Comparison of ENCODE assay signal across 8 cellular contexts in the genomic region with DNA sequence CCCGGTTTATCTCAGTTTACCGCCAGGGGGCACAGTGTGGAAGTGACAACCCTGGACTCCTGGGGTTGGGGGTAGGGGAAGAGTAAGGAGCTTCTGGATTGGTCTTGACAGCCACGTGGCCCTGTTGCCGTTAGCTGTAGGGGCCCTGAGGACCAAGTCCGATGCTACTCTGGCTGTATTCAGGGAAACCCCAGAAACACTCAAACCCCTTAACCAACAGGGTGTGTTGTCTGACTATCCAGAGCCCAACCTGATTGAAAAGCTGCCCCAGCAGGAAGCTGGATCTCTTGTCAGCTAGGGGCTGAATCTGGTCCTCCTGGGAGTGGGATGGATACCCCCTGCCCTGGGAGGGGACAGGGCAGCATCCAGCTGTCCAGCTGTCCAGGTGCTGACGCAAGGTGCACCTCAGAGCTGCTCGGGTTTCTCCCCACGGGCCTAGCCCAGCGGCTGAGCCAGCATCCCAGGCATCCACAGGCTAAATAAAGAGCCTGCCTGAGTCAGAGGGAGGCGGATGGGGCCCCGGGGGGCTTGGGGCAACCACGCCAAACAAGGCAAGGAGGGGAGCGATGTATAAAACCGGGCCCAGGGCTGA. TPM values are rescaled to one million over a fixed set of nuclear protein-coding genes. Genes with fewer than 3 reads are reported as not detected.
DNase-seq lines count a peak whose midpoint lies in the region; ATAC-seq, FAIRE-seq and TF ChIP-seq lines count a peak whose summit lies in the region.

No MANE protein-coding gene starts in this region.

- in situ Hi-C loops in HepG2 (cut with HindIII; ENCODE audit: extremely low pct_ligation_motif_present, low pct_unique_long_range_greater_than_20kb), result no loop called here

- H3K79me2 ChIP-seq in HepG2 (ENCODE audit: insufficient read depth, low read length), result peaks cover 12% of the 10 kb centered on the region

- TF ChIP-seq RAD21 in HepG2 (CRISPR knock-in tag; IDR thresholded peaks at IDR 0.05), result peak; percentile 77; the same call in 1 of the 2 replicates

- H4K20me1 ChIP-seq in HepG2 (ENCODE audit: insufficient read depth, low read length), result no peaks in the 10 kb centered on the region

- ATAC-seq in GM18519 (IDR thresholded peaks at IDR 0.05; ENCODE audit: low FRiP score, unreplicated experiment) (peak; percentile 25), HepG2 (peak; percentile 51), HG02938 (IDR thresholded peaks at IDR 0.05; ENCODE audit: unreplicated experiment) (no peak)

- H3K36me3 ChIP-seq in HepG2 (replicated peaks in 1 of 2; ENCODE audit: control insufficient read depth in 1 of 2, insufficient read depth in 2 of 2, low read length in 2 of 2), result no peaks in the 10 kb centered on the region

- CTCF ChIA-PET in HepG2 (lab: Yijun Ruan, JAX; ENCODE audit: low intra/inter-chr PET ratio, low total read pairs), result interaction anchor here (0.6 to 4.5 kb wide), 6 partner anchors 14 to 1070 kb away, joined by 3 to 53 read pairs (median 5); no protein-coding TSS in a partner anchor

- POLR2A ChIA-PET in HepG2 (lab: Yijun Ruan, JAX), result interaction anchor here (0.8 to 1.4 kb wide), 6 partner anchors 14 to 107 kb away, joined by 3 to 14 read pairs (median 4); no protein-coding TSS in a partner anchor

- H3K4me3 ChIP-seq in AG10803 (ENCODE audit: low read length) (no peak overlapping the region), HepG2 (replicated peaks in 1 of 3; ENCODE audit: insufficient read depth in 1 of 3, low read depth in 2 of 3, low read length in 3 of 3) (peak overlapping the region in 1 of 3 experiments; percentile 17; a peak in 1 of 6 replicates)

- peak; percentile 53 for FAIRE-seq in TTC549 (lab: Jason Lieb, UNC)
- FAIRE-seq in HepG2 (lab: Jason Lieb, UNC), result peak; percentile 75

- no peaks in the 10 kb centered on the region for H3K9me3 ChIP-seq in HepG2 (ENCODE audit: low read length)

- DNase-seq in AG10803 (ENCODE audit: low read depth) (peak; percentile 70), NCI-H1694 (lab: John Stamatoyannopoulos, UW) (peak; percentile 91), cerebellum (ENCODE audit: low spot score) (peak; percentile 66), HepG2 (ENCODE audit: low spot score) (peak; percentile 85)
- DNase-seq in stimulated activated CD8-positive, alpha-beta memory T cell treated with anti-CD3 and anti-CD28 coated beads, Interleukin-4, amount 100 ng/mL, for 24 hours (ENCODE audit: low read depth), result peak; percentile 30

- peak; percentile 66 for TF ChIP-seq CTCF in AG10803 (conservative IDR thresholded peaks at IDR 0.05; ENCODE audit: low read length)
- TF ChIP-seq CTCF in HepG2 (CRISPR knock-in tag; IDR thresholded peaks at IDR 0.05), result peak; percentile 86

- TF ChIP-seq POLR2A in HepG2 (IDR thresholded peaks at IDR 0.05; ENCODE audit: insufficient read depth in 1 of 2, low read depth in 2 of 2, low read length in 2 of 2), result no peak

- BruUV-seq in HepG2 (replicated peaks; lab: Mats Ljungman, UMichigan), result no TSS peak

- TF ChIP-seq EP300 in HepG2 (IDR thresholded peaks at IDR 0.05; ENCODE audit: low read depth in 2 of 2, low read length in 2 of 2), result no peak
- no peak for TF ChIP-seq EP300 in HepG2 (CRISPR knock-in tag; IDR thresholded peaks at IDR 0.05; ENCODE audit: borderline replicate concordance)

- no peak overlapping the region for H2AFZ ChIP-seq in HepG2 (ENCODE audit: low read length)

- peaks cover 19 to 69% of the 10 kb centered on the region in 2 experiments; a peak in 4 of 5 replicates for H3K27me3 ChIP-seq in HepG2 (ENCODE audit: control insufficient read depth in 1 of 2, insufficient read depth in 2 of 2, low read length in 2 of 2)

- H3K9ac ChIP-seq in HepG2 (ENCODE audit: insufficient read depth, low read depth, low read length), result no peak overlapping the region

- WGBS in HepG2 (ENCODE audit: low lambda C conversion rate), result 21% methylated on average over 5 of the region's 14 CpGs

- peaks cover 44% of the 10 kb centered on the region for H3K4me1 ChIP-seq in HepG2 (ENCODE audit: insufficient read depth, low read length)

- intact Hi-C loops in HepG2 (cut with micrococcal nuclease; ENCODE audit: unreplicated experiment), result loop anchor here (1.0 to 5.0 kb wide), 4 partner anchors 15 to 108 kb away; a partner anchor contains a TSS

- no peak overlapping the region for H3K27ac ChIP-seq in HepG2 (ENCODE audit: extremely low read length, insufficient read depth, low read length)

- H3K4me2 ChIP-seq in HepG2 (ENCODE audit: low read depth, low read length), result peak overlapping the region; percentile 48

RNA-seq across cellular contexts. Expression of a gene that starts 3.1 kb away (rescaled TPM):
- total RNA-seq in cerebellum (6.8 TPM), HepG2 (2016; rRNA removed; fragmentation: Illumina TruSeq; extraction: Trizol) (81.1 and 88.7 TPM in 2 replicates)
- 41.1 and 50.9 TPM in 2 replicates for total RNA-seq in HepG2 (2016; cell fraction: cytosol; rRNA removed; fragmentation: Illumina TruSeq; extraction: Trizol; ENCODE audit: low read depth)
- total RNA-seq in HepG2 (2016; cell fraction: insoluble cytoplasmic fraction; rRNA removed; fragmentation: Illumina TruSeq; extraction: Trizol), result 81.2 and 82.9 TPM in 2 replicates
- 59.8 and 79.0 TPM in 2 replicates for total RNA-seq in HepG2 (2016; cell fraction: membrane; rRNA removed; fragmentation: Illumina TruSeq; extraction: Trizol)
- 39.6 and 46.3 TPM in 2 replicates for total RNA-seq in HepG2 (2016; cell fraction: nucleus; rRNA removed; fragmentation: Illumina TruSeq; extraction: Trizol)
- polyA plus RNA-seq in HepG2 (2011; rRNA removed), result 106 and 115 TPM in 2 replicates
- polyA plus RNA-seq in HepG2 (2011; cell fraction: cytosol; rRNA removed), result 98.1 and 128 TPM in 2 replicates
- polyA plus RNA-seq in HepG2 (2011; cell fraction: nucleus; rRNA removed), result 123 and 155 TPM in 2 replicates
- polyA plus RNA-seq in HepG2 (2012), result 44.8 and 45.3 TPM in 2 replicates
- polyA plus RNA-seq in HepG2 (2016; cell fraction: cytosol; fragmentation: Illumina TruSeq; extraction: Trizol; ENCODE audit: low read depth), result 40.7 and 53.5 TPM in 2 replicates
- 88.1 and 98.3 TPM in 2 replicates for polyA plus RNA-seq in HepG2 (2016; cell fraction: insoluble cytoplasmic fraction; fragmentation: Illumina TruSeq; extraction: Trizol; ENCODE audit: low read depth)
- polyA plus RNA-seq in HepG2 (2016; cell fraction: membrane; fragmentation: Illumina TruSeq; extraction: Trizol; ENCODE audit: low read depth), result 54.7 and 71.1 TPM in 2 replicates
- polyA plus RNA-seq in HepG2 (2016; cell fraction: nucleus; fragmentation: Illumina TruSeq; extraction: Trizol; ENCODE audit: insufficient read depth, low read depth), result 87.2 and 90.5 TPM in 2 replicates
- polyA minus RNA-seq in HepG2 (2011; rRNA and poly(A)+ RNA removed; ENCODE audit: low replicate concordance), result 98.5 and 174 TPM in 2 replicates
- polyA minus RNA-seq in HepG2 (2011; cell fraction: cytosol; rRNA and poly(A)+ RNA removed), result 43.2 and 68.0 TPM in 2 replicates
- 32.6 and 38.2 TPM in 2 replicates for polyA minus RNA-seq in HepG2 (2011; cell fraction: nucleus; rRNA and poly(A)+ RNA removed)

RNA-seq across cellular contexts. Expression of a gene that starts 18.7 kb away (rescaled TPM):
- total RNA-seq in cerebellum (1.7 TPM), HepG2 (2016; rRNA removed; fragmentation: Illumina TruSeq; extraction: Trizol) (not detected in 2 replicates)
- not detected in 2 replicates for total RNA-seq in HepG2 (2016; cell fraction: cytosol; rRNA removed; fragmentation: Illumina TruSeq; extraction: Trizol; ENCODE audit: low read depth)
- not detected in 2 replicates for total RNA-seq in HepG2 (2016; cell fraction: insoluble cytoplasmic fraction; rRNA removed; fragmentation: Illumina TruSeq; extraction: Trizol)
- not detected in 2 replicates for total RNA-seq in HepG2 (2016; cell fraction: membrane; rRNA removed; fragmentation: Illumina TruSeq; extraction: Trizol)
- not detected in 2 replicates for total RNA-seq in HepG2 (2016; cell fraction: nucleus; rRNA removed; fragmentation: Illumina TruSeq; extraction: Trizol)
- 0.03 TPM in 2 replicates for polyA plus RNA-seq in HepG2 (2011; rRNA removed)
- 0.01 TPM in 1 of 2 replicates, not detected in the other for polyA plus RNA-seq in HepG2 (2011; cell fraction: cytosol; rRNA removed)
- 0.23 and 0.24 TPM in 2 replicates for polyA plus RNA-seq in HepG2 (2011; cell fraction: nucleus; rRNA removed)
- not detected in 2 replicates for polyA plus RNA-seq in HepG2 (2012)
- not detected in 2 replicates for polyA plus RNA-seq in HepG2 (2016; cell fraction: cytosol; fragmentation: Illumina TruSeq; extraction: Trizol; ENCODE audit: low read depth)
- not detected in 2 replicates for polyA plus RNA-seq in HepG2 (2016; cell fraction: insoluble cytoplasmic fraction; fragmentation: Illumina TruSeq; extraction: Trizol; ENCODE audit: low read depth)
- not detected in 2 replicates for polyA plus RNA-seq in HepG2 (2016; cell fraction: membrane; fragmentation: Illumina TruSeq; extraction: Trizol; ENCODE audit: low read depth)
- polyA plus RNA-seq in HepG2 (2016; cell fraction: nucleus; fragmentation: Illumina TruSeq; extraction: Trizol; ENCODE audit: insufficient read depth, low read depth), result 0.16 TPM in 1 of 2 replicates, not detected in the other
- 0.06 and 0.07 TPM in 2 replicates for polyA minus RNA-seq in HepG2 (2011; rRNA and poly(A)+ RNA removed; ENCODE audit: low replicate concordance)
- not detected in 2 replicates for polyA minus RNA-seq in HepG2 (2011; cell fraction: cytosol; rRNA and poly(A)+ RNA removed)
- 0.12 and 0.26 TPM in 2 replicates for polyA minus RNA-seq in HepG2 (2011; cell fraction: nucleus; rRNA and poly(A)+ RNA removed)

RNA-seq across cellular contexts. Expression of a gene that starts 48.0 kb away (rescaled TPM):
- total RNA-seq in cerebellum (21.4 TPM), HepG2 (2016; rRNA removed; fragmentation: Illumina TruSeq; extraction: Trizol) (34.7 and 79.6 TPM in 2 replicates)
- 21.6 and 22.1 TPM in 2 replicates for total RNA-seq in HepG2 (2016; cell fraction: cytosol; rRNA removed; fragmentation: Illumina TruSeq; extraction: Trizol; ENCODE audit: low read depth)
- 36.0 and 80.8 TPM in 2 replicates for total RNA-seq in HepG2 (2016; cell fraction: insoluble cytoplasmic fraction; rRNA removed; fragmentation: Illumina TruSeq; extraction: Trizol)
- total RNA-seq in HepG2 (2016; cell fraction: membrane; rRNA removed; fragmentation: Illumina TruSeq; extraction: Trizol), result 42.0 and 50.0 TPM in 2 replicates
- 65.5 and 76.8 TPM in 2 replicates for total RNA-seq in HepG2 (2016; cell fraction: nucleus; rRNA removed; fragmentation: Illumina TruSeq; extraction: Trizol)
- polyA plus RNA-seq in HepG2 (2011; rRNA removed), result 111 and 171 TPM in 2 replicates
- 120 and 244 TPM in 2 replicates for polyA plus RNA-seq in HepG2 (2011; cell fraction: cytosol; rRNA removed)
- 203 and 211 TPM in 2 replicates for polyA plus RNA-seq in HepG2 (2011; cell fraction: nucleus; rRNA removed)
- polyA plus RNA-seq in HepG2 (2012), result 115 and 161 TPM in 2 replicates
- polyA plus RNA-seq in HepG2 (2016; cell fraction: cytosol; fragmentation: Illumina TruSeq; extraction: Trizol; ENCODE audit: low read depth), result 21.7 and 22.6 TPM in 2 replicates
- polyA plus RNA-seq in HepG2 (2016; cell fraction: insoluble cytoplasmic fraction; fragmentation: Illumina TruSeq; extraction: Trizol; ENCODE audit: low read depth), result 45.9 and 55.3 TPM in 2 replicates
- 40.5 and 41.4 TPM in 2 replicates for polyA plus RNA-seq in HepG2 (2016; cell fraction: membrane; fragmentation: Illumina TruSeq; extraction: Trizol; ENCODE audit: low read depth)
- 139 and 143 TPM in 2 replicates for polyA plus RNA-seq in HepG2 (2016; cell fraction: nucleus; fragmentation: Illumina TruSeq; extraction: Trizol; ENCODE audit: insufficient read depth, low read depth)
- 12.1 and 292 TPM in 2 replicates for polyA minus RNA-seq in HepG2 (2011; rRNA and poly(A)+ RNA removed; ENCODE audit: low replicate concordance)
- 137 and 143 TPM in 2 replicates for polyA minus RNA-seq in HepG2 (2011; cell fraction: cytosol; rRNA and poly(A)+ RNA removed)
- 45.4 and 47.0 TPM in 2 replicates for polyA minus RNA-seq in HepG2 (2011; cell fraction: nucleus; rRNA and poly(A)+ RNA removed)

RNA-seq across cellular contexts. Expression of a gene that starts 48.2 kb away (rescaled TPM):
- total RNA-seq in cerebellum, result 13.0 TPM
- 11.6 and 17.3 TPM in 2 replicates for total RNA-seq in HepG2 (2016; rRNA removed; fragmentation: Illumina TruSeq; extraction: Trizol)
- 12.3 and 16.3 TPM in 2 replicates for total RNA-seq in HepG2 (2016; cell fraction: cytosol; rRNA removed; fragmentation: Illumina TruSeq; extraction: Trizol; ENCODE audit: low read depth)
- 10.7 and 17.8 TPM in 2 replicates for total RNA-seq in HepG2 (2016; cell fraction: insoluble cytoplasmic fraction; rRNA removed; fragmentation: Illumina TruSeq; extraction: Trizol)
- total RNA-seq in HepG2 (2016; cell fraction: membrane; rRNA removed; fragmentation: Illumina TruSeq; extraction: Trizol), result 26.8 and 32.4 TPM in 2 replicates
- total RNA-seq in HepG2 (2016; cell fraction: nucleus; rRNA removed; fragmentation: Illumina TruSeq; extraction: Trizol), result 9.3 and 11.7 TPM in 2 replicates
- polyA plus RNA-seq in HepG2 (2011; rRNA removed), result 23.5 and 40.8 TPM in 2 replicates
- polyA plus RNA-seq in HepG2 (2011; cell fraction: cytosol; rRNA removed), result 43.6 and 52.1 TPM in 2 replicates
- polyA plus RNA-seq in HepG2 (2011; cell fraction: nucleus; rRNA removed), result 61.3 and 68.7 TPM in 2 replicates
- polyA plus RNA-seq in HepG2 (2012), result 41.3 and 49.8 TPM in 2 replicates
- 16.5 and 21.1 TPM in 2 replicates for polyA plus RNA-seq in HepG2 (2016; cell fraction: cytosol; fragmentation: Illumina TruSeq; extraction: Trizol; ENCODE audit: low read depth)
- polyA plus RNA-seq in HepG2 (2016; cell fraction: insoluble cytoplasmic fraction; fragmentation: Illumina TruSeq; extraction: Trizol; ENCODE audit: low read depth), result 12.8 and 14.5 TPM in 2 replicates
- 27.9 and 28.1 TPM in 2 replicates for polyA plus RNA-seq in HepG2 (2016; cell fraction: membrane; fragmentation: Illumina TruSeq; extraction: Trizol; ENCODE audit: low read depth)
- 17.1 and 19.3 TPM in 2 replicates for polyA plus RNA-seq in HepG2 (2016; cell fraction: nucleus; fragmentation: Illumina TruSeq; extraction: Trizol; ENCODE audit: insufficient read depth, low read depth)
- polyA minus RNA-seq in HepG2 (2011; rRNA and poly(A)+ RNA removed; ENCODE audit: low replicate concordance), result 2.1 and 67.2 TPM in 2 replicates
- 26.3 and 28.6 TPM in 2 replicates for polyA minus RNA-seq in HepG2 (2011; cell fraction: cytosol; rRNA and poly(A)+ RNA removed)
- 12.9 and 13.6 TPM in 2 replicates for polyA minus RNA-seq in HepG2 (2011; cell fraction: nucleus; rRNA and poly(A)+ RNA removed)

Comparison
In these comparisons a context has a peak if more than half of its experiments do, and no peak if none do; other contexts are left out.
1. DNase-seq: peak in every context shown above with its lines; median percentile 91 in NCI-H1694; 85 in HepG2; 70 in AG10803; 66 in cerebellum; 30 in stimulated activated CD8-positive, alpha-beta memory T cell treated with anti-CD3 and anti-CD28 coated beads, Interleukin-4, amount 100 ng/mL, for 24 hours.